Comparison of ENCODE assay signal across 11 cellular contexts in genomic region chr3:52481819-52482521, GRCh38. TPM values are rescaled to one million over a fixed set of nuclear protein-coding genes. Genes with fewer than 3 reads are reported as not detected.
DNase-seq lines count a peak whose midpoint lies in the region; ATAC-seq and TF ChIP-seq lines count a peak whose summit lies in the region.
"Had no signal": no experiment of that assay in that cellular context is flagged by ENCODE, and none has a peak within 500 bp of the region (broad histone marks: within the 10 kb centered on the region; RNA-seq: fewer than 3 reads in every experiment).

No MANE protein-coding gene starts in this region.

- H3K27ac ChIP-seq in AG04450 (ENCODE audit: low read depth, low read length): no peak overlapping the region
- H3K27ac ChIP-seq: SJCRH30 had no signal

- no peak overlapping the region for H3K4me3 Mint-ChIP-seq in stimulated activated naive B cell treated with anti-CD40 and anti-IgM and Interleukin-4, amounts not matched to agents 10 μg/mL and 1 μg/mL and 100 μg/mL, for 72 hours
- H3K4me3 Mint-ChIP-seq: activated naive CD8-positive, alpha-beta T cell treated with anti-CD3 and anti-CD28 coated beads, Interleukin-2, amount 10 ng/mL, durations not matched to agents 7 days and 5 days had no signal

- no peak overlapping the region for H3K4me3 ChIP-seq in AG04450 (ENCODE audit: low read depth, low read length)
- H3K4me3 ChIP-seq in WI38 (ENCODE audit: low read depth, low read length): no peak overlapping the region
- H3K4me3 ChIP-seq: lung, SJCRH30 had no signal

- POLR2A ChIA-PET in AG04450 (lab: Yijun Ruan, JAX): no interaction called here

- H3K27me3 Mint-ChIP-seq in stimulated activated naive B cell treated with anti-CD40 and anti-IgM and Interleukin-4, amounts not matched to agents 10 μg/mL and 1 μg/mL and 100 μg/mL, for 72 hours: no peaks in the 10 kb centered on the region
- H3K27me3 Mint-ChIP-seq: activated naive CD8-positive, alpha-beta T cell treated with anti-CD3 and anti-CD28 coated beads, Interleukin-2, amount 10 ng/mL, durations not matched to agents 7 days and 5 days had no signal

- H3K27me3 ChIP-seq in AG04450 (ENCODE audit: control insufficient read depth, insufficient read depth, low read length): no peaks in the 10 kb centered on the region
- H3K27me3 ChIP-seq: SJCRH30 had no signal

- no peak overlapping the region for H3K27ac Mint-ChIP-seq in stimulated activated naive B cell treated with anti-CD40 and anti-IgM and Interleukin-4, amounts not matched to agents 10 μg/mL and 1 μg/mL and 100 μg/mL, for 72 hours
- H3K27ac Mint-ChIP-seq: activated naive CD8-positive, alpha-beta T cell treated with anti-CD3 and anti-CD28 coated beads, Interleukin-2, amount 10 ng/mL, durations not matched to agents 7 days and 5 days had no signal

- TF ChIP-seq CTCF in AG04450 (IDR thresholded peaks at IDR 0.05; ENCODE audit: low read depth, low read length): peak; percentile 45
- TF ChIP-seq CTCF in GM10266 (IDR thresholded peaks at IDR 0.05; ENCODE audit: control insufficient read depth, insufficient read depth, low read depth, missing control alignments): peak; percentile 48
- TF ChIP-seq CTCF in WI38 (IDR thresholded peaks at IDR 0.05; ENCODE audit: low read depth, low read length): peak; percentile 49; the same call in 1 of the 2 replicates

- DNase-seq in AG04450 (ENCODE audit: low read depth, low spot score) (no peak), GM10266 (ENCODE audit: extremely low spot score) (no peak), iPS-NIHi11 (ENCODE audit: low spot score) (peak; percentile 94), cortex of kidney (lab: John Stamatoyannopoulos, UW) (no peak)
- DNase-seq in NK-92 treated with Interleukin-12 subunit alpha and Interleukin-12 subunit beta, amount 100 ng/mL, for 24 hours (lab: John Stamatoyannopoulos, UW): no peak
- DNase-seq in stimulated activated naive B cell treated with anti-CD40 and anti-IgM and Interleukin-4, amounts not matched to agents 10 μg/mL and 1 μg/mL and 100 μg/mL, for 72 hours: no peak
- DNase-seq: activated naive CD8-positive, alpha-beta T cell treated with anti-CD3 and anti-CD28 coated beads, Interleukin-2, amount 10 ng/mL, durations not matched to agents 7 days and 5 days had no signal

- H3K4me1 Mint-ChIP-seq in stimulated activated naive B cell treated with anti-CD40 and anti-IgM and Interleukin-4, amounts not matched to agents 10 μg/mL and 1 μg/mL and 100 μg/mL, for 72 hours: no peaks in the 10 kb centered on the region
- H3K4me1 Mint-ChIP-seq: activated naive CD8-positive, alpha-beta T cell treated with anti-CD3 and anti-CD28 coated beads, Interleukin-2, amount 10 ng/mL, durations not matched to agents 7 days and 5 days had no signal

- CTCF ChIA-PET in AG04450 (lab: Charles Lee): interaction anchor here (2.4 kb wide), 1 partner anchor 10 kb away, joined by 11 read pairs; no protein-coding TSS in a partner anchor

- no peak for ATAC-seq in HG02981 (IDR thresholded peaks at IDR 0.05; ENCODE audit: unreplicated experiment)
- ATAC-seq in stimulated activated naive B cell treated with anti-CD40 and anti-IgM and Interleukin-4, amounts not matched to agents 10 μg/mL and 1 μg/mL and 100 μg/mL, for 72 hours (replicated peaks): no peak

- no peaks in the 10 kb centered on the region for H3K9me3 Mint-ChIP-seq in stimulated activated naive B cell treated with anti-CD40 and anti-IgM and Interleukin-4, amounts not matched to agents 10 μg/mL and 1 μg/mL and 100 μg/mL, for 72 hours
- H3K9me3 Mint-ChIP-seq: activated naive CD8-positive, alpha-beta T cell treated with anti-CD3 and anti-CD28 coated beads, Interleukin-2, amount 10 ng/mL, durations not matched to agents 7 days and 5 days had no signal

- H3K36me3 Mint-ChIP-seq in stimulated activated naive B cell treated with anti-CD40 and anti-IgM and Interleukin-4, amounts not matched to agents 10 μg/mL and 1 μg/mL and 100 μg/mL, for 72 hours: peaks cover 36 to 62% of the 10 kb centered on the region in 2 donors

- no peaks in the 10 kb centered on the region; the same call in 1 of the 2 replicates for H3K9me3 ChIP-seq in AG04450 (ENCODE audit: control insufficient read depth, insufficient read depth, low read length)
- H3K9me3 ChIP-seq: SJCRH30 had no signal

RNA-seq across cellular contexts. Expression of gene STAB1, which starts 13.2 kb away (rescaled TPM):
- 0.02 TPM in 1 of 2 replicates, not detected in the other for polyA plus RNA-seq in AG04450 (2011; rRNA removed)
- 0.09 TPM in 1 of 2 replicates, not detected in the other for polyA minus RNA-seq in AG04450 (2011; rRNA and poly(A)+ RNA removed)

RNA-seq across cellular contexts. Expression of gene NISCH, which starts 26.6 kb away (rescaled TPM):
- 71.0 and 73.0 TPM in 2 replicates for polyA plus RNA-seq in AG04450 (2011; rRNA removed)
- 104 and 115 TPM in 2 replicates for polyA minus RNA-seq in AG04450 (2011; rRNA and poly(A)+ RNA removed)

RNA-seq across cellular contexts. Expression of gene TNNC1, which starts 28.1 kb away (rescaled TPM):
- 1.7 and 1.9 TPM in 2 replicates for polyA plus RNA-seq in AG04450 (2011; rRNA removed)
- 1.4 and 2.0 TPM in 2 replicates for polyA minus RNA-seq in AG04450 (2011; rRNA and poly(A)+ RNA removed)

RNA-seq across cellular contexts. Expression of gene SEMA3G, which starts 37.1 kb away (rescaled TPM):
- 0.02 TPM in 1 of 2 replicates, not detected in the other for polyA plus RNA-seq in AG04450 (2011; rRNA removed)
- polyA minus RNA-seq in AG04450 (2011; rRNA and poly(A)+ RNA removed): 0.28 TPM in 1 of 2 replicates, not detected in the other

RNA-seq across cellular contexts. Expression of gene NT5DC2, which starts 51.7 kb away (rescaled TPM):
- 97.9 and 154 TPM in 2 replicates for polyA plus RNA-seq in AG04450 (2011; rRNA removed)
- polyA minus RNA-seq in AG04450 (2011; rRNA and poly(A)+ RNA removed): 130 and 174 TPM in 2 replicates
